Comparison of ENCODE assay signal across 23 cellular contexts in the genomic region with DNA sequence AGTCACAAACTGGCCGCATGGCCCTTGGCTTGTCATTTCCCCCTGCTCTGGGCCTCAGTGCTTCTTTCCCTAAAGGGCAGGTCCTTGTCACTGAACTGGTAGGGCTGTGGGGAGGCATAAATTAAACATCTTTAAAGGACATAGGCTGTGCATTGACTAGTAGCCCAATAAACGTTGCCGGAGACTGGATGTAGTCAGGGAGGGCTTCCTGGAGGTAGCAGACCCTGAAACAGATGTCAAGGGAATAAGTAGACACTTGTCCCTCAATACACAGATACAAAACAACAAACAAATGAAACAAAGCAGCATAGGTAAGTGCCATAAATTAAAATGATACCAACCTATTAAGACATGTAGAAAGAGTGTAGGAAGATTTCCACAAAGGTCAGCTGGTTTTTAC.
DNase-seq lines count a peak whose midpoint lies in the region; ATAC-seq, FAIRE-seq and TF ChIP-seq lines count a peak whose summit lies in the region.
"Had no signal": no experiment of that assay in that cellular context is flagged by ENCODE, and none has a peak within 500 bp of the region (broad histone marks: within the 10 kb centered on the region; RNA-seq: fewer than 3 reads in every experiment).

No MANE protein-coding gene starts in this region.

- POLR2A ChIA-PET in K562 (lab: Yijun Ruan, JAX) (no interaction called here), WTC11 (lab: Charles Lee) (no interaction called here)

- no peak for TF ChIP-seq POLR2A in heart left ventricle (IDR thresholded peaks at IDR 0.05)
- no peak for TF ChIP-seq POLR2A in K562 (conservative IDR thresholded peaks at IDR 0.05)

- in situ Hi-C loops in K562 (cut with MboI), result no loop called here

- H3K9me3 ChIP-seq in heart left ventricle, result no peaks in the 10 kb centered on the region
- no peaks in the 10 kb centered on the region for H3K9me3 ChIP-seq in K562 (replicated peaks; ENCODE audit: control insufficient read depth, insufficient read depth, low read depth, low read length)
- H3K9me3 ChIP-seq in neural progenitor cell (ENCODE audit: low read depth), result no peaks in the 10 kb centered on the region
- H3K9me3 ChIP-seq: BE2C had no signal

- TF ChIP-seq CTCF in heart left ventricle (IDR thresholded peaks at IDR 0.05) (no peak), K562 (IDR thresholded peaks at IDR 0.05 in 2 of 3, conservative IDR thresholded peaks at IDR 0.05 in 1 of 3; ENCODE audit: insufficient read depth in 2 of 3, low read depth in 1 of 3, low read length in 3 of 3) (no peak), neural progenitor cell (IDR thresholded peaks at IDR 0.05) (no peak), Calu3 (IDR thresholded peaks at IDR 0.05; ENCODE audit: unreplicated experiment) (no peak), WTC11 (IDR thresholded peaks at IDR 0.05) (no peak)

- H3K4me3 ChIP-seq in heart left ventricle (no peak overlapping the region), K562 (no peak overlapping the region), neural progenitor cell (no peak overlapping the region)
- H3K4me3 ChIP-seq: GM12878, GM23248 had no signal

- 87 to 90% (median 89%) methylated on average over 3 of the region's 3 CpGs for whole genome bisulfite sequencing in heart left ventricle, 4 donors
- WGBS in K562 (ENCODE audit: insufficient coverage, low coverage, missing lambda C conversion rate), result 0% methylated on average over 3 of the region's 3 CpGs

- H3K4me1 ChIP-seq in heart left ventricle (no peaks in the 10 kb centered on the region), K562 (replicated peaks in 1 of 2; ENCODE audit: control insufficient read depth in 2 of 2, insufficient read depth in 2 of 2, low read length in 2 of 2) (no peaks in the 10 kb centered on the region; a peak in 1 of 5 replicates), neural progenitor cell (peaks cover 19% of the 10 kb centered on the region)
- H3K4me1 ChIP-seq: BE2C had no signal

- H3K36me3 ChIP-seq in heart left ventricle (no peaks in the 10 kb centered on the region), K562 (ENCODE audit: control insufficient read depth, insufficient read depth, low read length) (no peaks in the 10 kb centered on the region), neural progenitor cell (no peaks in the 10 kb centered on the region)
- H3K36me3 ChIP-seq: BE2C had no signal

- no peak overlapping the region for H2AFZ ChIP-seq in K562 (ENCODE audit: low read depth, low read length)
- H2AFZ ChIP-seq in neural progenitor cell (replicated peaks), result no peak overlapping the region
- H2AFZ ChIP-seq: GM23248 had no signal

- TF ChIP-seq EP300 in K562 (IDR thresholded peaks at IDR 0.05; ENCODE audit: low read length), result no peak

- H3K4me3 Mint-ChIP-seq in neural progenitor cell (peak overlapping the region; percentile 39), Calu3 (ENCODE audit: low read depth, unreplicated experiment) (no peak overlapping the region), WTC11 (no peak overlapping the region)
- H3K4me3 Mint-ChIP-seq: CD4-positive, alpha-beta T cell; CD8-positive, alpha-beta memory T cell had no signal

- H3K9me3 Mint-ChIP-seq in neural progenitor cell, result no peaks in the 10 kb centered on the region
- no peaks in the 10 kb centered on the region for H3K9me3 Mint-ChIP-seq in Calu3 (ENCODE audit: low read depth, unreplicated experiment)
- H3K9me3 Mint-ChIP-seq in WTC11, result no peaks in the 10 kb centered on the region
- H3K9me3 Mint-ChIP-seq: CD4-positive, alpha-beta T cell; CD8-positive, alpha-beta memory T cell had no signal

- peaks cover 3% of the 10 kb centered on the region for H3K27me3 Mint-ChIP-seq in neural progenitor cell (ENCODE audit: insufficient read depth, low read depth)
- peaks cover 82% of the 10 kb centered on the region for H3K27me3 Mint-ChIP-seq in Calu3 (ENCODE audit: unreplicated experiment)
- no peaks in the 10 kb centered on the region for H3K27me3 Mint-ChIP-seq in WTC11 (ENCODE audit: low read depth)

- H3K27me3 ChIP-seq in heart left ventricle (peaks cover 0 to 4% (median 0%) of the 10 kb centered on the region in 9 donors), K562 (ENCODE audit: control insufficient read depth in 2 of 2, insufficient read depth in 2 of 2, low read length in 2 of 2) (peaks cover 15 to 71% of the 10 kb centered on the region in 2 experiments; a peak in 3 of 5 replicates), neural progenitor cell (no peaks in the 10 kb centered on the region)
- H3K27me3 ChIP-seq: BE2C had no signal

- no peaks in the 10 kb centered on the region for H3K79me2 ChIP-seq in K562 (ENCODE audit: control insufficient read depth, insufficient read depth, low read length)
- H3K79me2 ChIP-seq in neural progenitor cell (ENCODE audit: low read depth), result no peaks in the 10 kb centered on the region

- no peaks in the 10 kb centered on the region for H3K36me3 Mint-ChIP-seq in neural progenitor cell
- no peaks in the 10 kb centered on the region for H3K36me3 Mint-ChIP-seq in Calu3 (ENCODE audit: insufficient read depth, unreplicated experiment)
- no peaks in the 10 kb centered on the region for H3K36me3 Mint-ChIP-seq in WTC11
- H3K36me3 Mint-ChIP-seq: CD8-positive, alpha-beta memory T cell had no signal

- no peaks in the 10 kb centered on the region for H3F3A ChIP-seq in neural progenitor cell (ENCODE audit: low read depth)

- BruUV-seq in K562 (replicated peaks; lab: Mats Ljungman, UMichigan) (no TSS peak), Calu3 (replicated peaks; lab: Mats Ljungman, UMichigan) (no TSS peak)

- DNase-seq in Right ventricle myocardium inferior (ENCODE audit: missing footprints) (peak; percentile 1), heart left ventricle (no peak), K562 (ENCODE audit: extremely low read depth in 1 of 4, low spot score in 3 of 4) (no peak), neural progenitor cell (ENCODE audit: low spot score) (no peak), Calu3 (no peak), WTC11 (ENCODE audit: low spot score) (no peak)
- DNase-seq: ACHN; AML-193; BE2C; CD4-positive, alpha-beta T cell; CD8-positive, alpha-beta memory T cell; DMS53; DMS79 treated with DMSO at 0.1 percent for 48 hours; GDM1; GM23248; H7; HCEC 1CT had no signal

- H3K4me1 Mint-ChIP-seq in neural progenitor cell (peaks cover 70% of the 10 kb centered on the region), Calu3 (ENCODE audit: low read depth, unreplicated experiment) (no peaks in the 10 kb centered on the region), WTC11 (peaks cover 6% of the 10 kb centered on the region)

- H3K27ac Mint-ChIP-seq in neural progenitor cell (peak overlapping the region; percentile 91), Calu3 (ENCODE audit: unreplicated experiment) (no peak overlapping the region), WTC11 (no peak overlapping the region)
- H3K27ac Mint-ChIP-seq: CD4-positive, alpha-beta T cell had no signal

- no peak for FAIRE-seq in K562 (lab: Jason Lieb, UNC)
- FAIRE-seq: A204.1, GM12878, GM19239, H1 had no signal

- intact Hi-C loops in Right ventricle myocardium inferior (cut with DNase I), result no loop called here
- intact Hi-C loops in heart left ventricle (cut with DNase I), result no loop called here
- intact Hi-C loops in K562 (cut with micrococcal nuclease), result no loop called here
- intact Hi-C loops in Calu3 (cut with micrococcal nuclease; ENCODE audit: unreplicated experiment), result no loop called here

- H3K9me1 ChIP-seq in K562 (ENCODE audit: control insufficient read depth, insufficient read depth, low read length), result no peaks in the 10 kb centered on the region

- no peak overlapping the region for H3K4me2 ChIP-seq in K562 (ENCODE audit: insufficient read depth, low read length)
- no peak overlapping the region for H3K4me2 ChIP-seq in neural progenitor cell

- H3K9ac ChIP-seq in K562 (ENCODE audit: insufficient read depth in 1 of 2, low read depth in 2 of 2, low read length in 2 of 2) (no peak overlapping the region), neural progenitor cell (no peak overlapping the region)
- H3K9ac ChIP-seq: GM23248 had no signal

- H4K20me1 ChIP-seq in K562 (replicated peaks; ENCODE audit: control insufficient read depth, insufficient read depth, low read length), result peaks cover 5% of the 10 kb centered on the region
- H4K20me1 ChIP-seq in neural progenitor cell (ENCODE audit: low read depth), result no peaks in the 10 kb centered on the region

- H3K27ac ChIP-seq in heart left ventricle, result no peak overlapping the region
- no peak overlapping the region for H3K27ac ChIP-seq in K562 (ENCODE audit: extremely low read depth, low read depth, low read length)
- H3K27ac ChIP-seq in neural progenitor cell, result no peak overlapping the region
- H3K27ac ChIP-seq: 22Rv1, C4-2B, GM23248 had no signal

- ATAC-seq in Right ventricle myocardium inferior, result no peak
- ATAC-seq in heart left ventricle, result no peak
- no peak for ATAC-seq in K562
- ATAC-seq in WTC11, result no peak
- ATAC-seq: GM12878 had no signal

- CTCF ChIA-PET in K562 (lab: Yijun Ruan, JAX; ENCODE audit: low intra/inter-chr PET ratio) (no interaction called here), Calu3 (lab: Charles Lee) (no interaction called here), WTC11 (lab: Charles Lee) (no interaction called here)

- TF ChIP-seq RAD21 in K562 (CRISPR knock-in tag; conservative IDR thresholded peaks at IDR 0.05 in 1 of 2, IDR thresholded peaks at IDR 0.05 in 1 of 2), result no peak

TF ChIP-seq in WTC11, 78 proteins besides CTCF, POLR2A, EP300 and RAD21 (continues in another document):
- TF ChIP-seq ZNF263 (CRISPR knock-in tag; IDR thresholded peaks at IDR 0.05; ENCODE audit: low read depth) (no peak), SMAD3 (CRISPR knock-in tag; IDR thresholded peaks at IDR 0.05; ENCODE audit: borderline replicate concordance) (no peak), RELA (CRISPR knock-in tag; IDR thresholded peaks at IDR 0.05; ENCODE audit: borderline replicate concordance) (no peak), JAZF1 (CRISPR knock-in tag; IDR thresholded peaks at IDR 0.05) (no peak), EMX1 (CRISPR knock-in tag; IDR thresholded peaks at IDR 0.05) (no peak), ZNF219 (CRISPR knock-in tag; IDR thresholded peaks at IDR 0.05; ENCODE audit: borderline replicate concordance) (no peak), IRF2 (CRISPR knock-in tag; IDR thresholded peaks at IDR 0.05; ENCODE audit: borderline replicate concordance, low read depth) (no peak), ZNF416 (CRISPR knock-in tag; IDR thresholded peaks at IDR 0.05) (no peak)
- TF ChIP-seq, protein P1, sequence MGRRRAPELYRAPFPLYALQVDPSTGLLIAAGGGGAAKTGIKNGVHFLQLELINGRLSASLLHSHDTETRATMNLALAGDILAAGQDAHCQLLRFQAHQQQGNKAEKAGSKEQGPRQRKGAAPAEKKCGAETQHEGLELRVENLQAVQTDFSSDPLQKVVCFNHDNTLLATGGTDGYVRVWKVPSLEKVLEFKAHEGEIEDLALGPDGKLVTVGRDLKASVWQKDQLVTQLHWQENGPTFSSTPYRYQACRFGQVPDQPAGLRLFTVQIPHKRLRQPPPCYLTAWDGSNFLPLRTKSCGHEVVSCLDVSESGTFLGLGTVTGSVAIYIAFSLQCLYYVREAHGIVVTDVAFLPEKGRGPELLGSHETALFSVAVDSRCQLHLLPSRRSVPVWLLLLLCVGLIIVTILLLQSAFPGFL (CRISPR knock-in tag; IDR thresholded peaks at IDR 0.05; ENCODE audit: borderline replicate concordance), result no peak
